1 cellular context compared by ENCODE assay signal in genomic region chr12:80551897-80552296, GRCh38.
TF ChIP-seq lines count a peak whose summit lies in the region.

No MANE protein-coding gene starts in this region.

TF ChIP-seq in HCT116, 20 proteins besides CTCF, POLR2A, EP300 and RAD21 (continued from another document):
- TF ChIP-seq SIN3A (IDR thresholded peaks at IDR 0.05; ENCODE audit: low read depth) (peak; percentile 40; the same call in 1 of the 2 replicates), EZH2 (IDR thresholded peaks at IDR 0.05) (no peak), FOSL1 (IDR thresholded peaks at IDR 0.05; ENCODE audit: low read depth) (peak; percentile 94), MAX (IDR thresholded peaks at IDR 0.05) (peak; percentile 26; the same call in 1 of the 2 replicates)
